21 cellular contexts compared by ENCODE assay signal in genomic region chr7:22783421-22783820, GRCh38. TPM values are rescaled to one million over a fixed set of nuclear protein-coding genes. Genes with fewer than 3 reads are reported as not detected.
"Had no signal": no experiment of that assay in that cellular context is flagged by ENCODE, and none has a peak within 500 bp of the region (broad histone marks: within the 10 kb centered on the region; RNA-seq: fewer than 3 reads in every experiment).

No MANE protein-coding gene starts in this region.

- H3K4me3 Mint-ChIP-seq: activated B cell treated with CpG ODN at 0.5 μM for 24 hours; activated CD4-positive, alpha-beta T cell treated with anti-CD3 and anti-CD28 coated beads, Interleukin-2, amount 10 ng/mL, durations not matched to agents 24 days and 14 days; activated CD8-positive, alpha-beta memory T cell treated with anti-CD3 and anti-CD28 coated beads, Interleukin-2, amount 10 ng/mL, durations not matched to agents 7 days and 5 days; activated naive CD4-positive, alpha-beta T cell treated with anti-CD3 and anti-CD28 coated beads for 36 hours; activated naive CD8-positive, alpha-beta T cell; activated T-cell treated with anti-CD3 and anti-CD28 coated beads, Interleukin-2, amount 50 U/mL, for 4 hours; brain; T-helper 17 cell had no signal

- H3K4me1 Mint-ChIP-seq: activated B cell treated with CpG ODN at 0.5 μM for 24 hours; activated CD4-positive, alpha-beta T cell treated with anti-CD3 and anti-CD28 coated beads, Interleukin-2, amount 10 ng/mL, durations not matched to agents 24 days and 14 days; activated CD8-positive, alpha-beta memory T cell treated with anti-CD3 and anti-CD28 coated beads, Interleukin-2, amount 10 ng/mL, durations not matched to agents 7 days and 5 days; T-helper 17 cell had no signal

- H3K36me3 Mint-ChIP-seq: activated CD8-positive, alpha-beta memory T cell treated with anti-CD3 and anti-CD28 coated beads, Interleukin-2, amount 10 ng/mL, durations not matched to agents 7 days and 5 days; activated naive CD8-positive, alpha-beta T cell; brain had no signal

- H3K27ac Mint-ChIP-seq: activated B cell treated with CpG ODN at 0.5 μM for 24 hours; activated CD4-positive, alpha-beta T cell treated with anti-CD3 and anti-CD28 coated beads, Interleukin-2, amount 10 ng/mL, durations not matched to agents 24 days and 14 days; activated CD8-positive, alpha-beta memory T cell treated with anti-CD3 and anti-CD28 coated beads, Interleukin-2, amount 10 ng/mL, durations not matched to agents 7 days and 5 days; activated naive CD4-positive, alpha-beta T cell treated with anti-CD3 and anti-CD28 coated beads for 36 hours; activated naive CD8-positive, alpha-beta T cell; brain; T-helper 17 cell had no signal

- H3K27me3 Mint-ChIP-seq: activated B cell treated with CpG ODN at 0.5 μM for 24 hours, brain had no signal

- DNase-seq: activated B cell treated with CpG ODN at 0.5 μM for 24 hours; activated CD4-positive, alpha-beta T cell treated with anti-CD3 and anti-CD28 coated beads for 1 hour; activated CD4-positive, alpha-beta T cell treated with anti-CD3 and anti-CD28 coated beads, Interleukin-2, amount 10 ng/mL, durations not matched to agents 24 days and 14 days; activated CD4-positive, alpha-beta T cell treated with anti-CD3 and anti-CD28 coated beads, Interleukin-2, amount 50 U/mL, for 48 hours; activated CD8-positive, alpha-beta memory T cell treated with anti-CD3 and anti-CD28 coated beads, Interleukin-2, amount 10 ng/mL, durations not matched to agents 7 days and 5 days; activated gamma-delta T cell; activated naive CD4-positive, alpha-beta T cell treated with anti-CD3 and anti-CD28 coated beads for 36 hours; activated T-cell treated with anti-CD3 and anti-CD28 coated beads, Interleukin-2, amount 50 U/mL, for 4 hours; Kasumi-1; NCI-H1048; NCI-H2029; NCI-H2107; NCI-H226; NCI-H526; NCI-H82; SIG-M5; T-helper 17 cell; T-helper 9 cell had no signal

- H3K9me3 Mint-ChIP-seq: activated B cell treated with CpG ODN at 0.5 μM for 24 hours; activated CD4-positive, alpha-beta T cell treated with anti-CD3 and anti-CD28 coated beads, Interleukin-2, amount 10 ng/mL, durations not matched to agents 24 days and 14 days; activated naive CD4-positive, alpha-beta T cell treated with anti-CD3 and anti-CD28 coated beads for 36 hours; activated T-cell treated with anti-CD3 and anti-CD28 coated beads, Interleukin-2, amount 50 U/mL, for 4 hours had no signal

RNA-seq across cellular contexts. Expression of gene IL6, which starts 56.4 kb away (rescaled TPM):
- total RNA-seq: OCI-LY7 had no signal
